Comparison of ENCODE assay signal across 21 cellular contexts in the genomic region with DNA sequence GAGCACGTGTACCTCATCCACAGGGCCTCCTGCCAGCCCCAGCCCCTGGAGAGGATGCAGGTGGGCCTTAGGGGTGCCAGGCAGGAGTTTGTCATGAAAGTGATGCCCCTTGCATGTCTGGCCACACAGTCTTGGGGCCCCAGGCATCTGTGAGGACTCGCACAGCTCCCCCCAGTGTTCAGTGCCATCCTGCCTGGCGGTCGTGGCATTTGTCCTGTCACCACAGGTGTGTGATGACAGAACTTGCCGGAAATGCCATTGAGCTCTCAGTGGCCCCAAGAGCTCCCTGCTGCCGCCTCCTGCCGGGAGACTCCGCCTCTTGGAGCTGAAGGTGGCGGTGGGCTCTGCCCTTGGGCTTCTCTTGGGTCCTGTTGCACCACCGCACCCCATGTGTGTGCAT. TPM values are rescaled to one million over a fixed set of nuclear protein-coding genes. Genes with fewer than 3 reads are reported as not detected.
DNase-seq lines count a peak whose midpoint lies in the region; ATAC-seq and TF ChIP-seq lines count a peak whose summit lies in the region.
"Had no signal": no experiment of that assay in that cellular context is flagged by ENCODE, and none has a peak within 500 bp of the region (broad histone marks: within the 10 kb centered on the region; RNA-seq: fewer than 3 reads in every experiment).

No MANE protein-coding gene starts in this region.

- no peak; the same call in 1 of the 2 replicates for ATAC-seq in WTC11

- H3K36me3 ChIP-seq in neural progenitor cell = no peaks in the 10 kb centered on the region

- H3K9me3 Mint-ChIP-seq in WTC11 = no peaks in the 10 kb centered on the region
- no peaks in the 10 kb centered on the region for H3K9me3 Mint-ChIP-seq in neural progenitor cell
- H3K9me3 Mint-ChIP-seq: CD8-positive, alpha-beta memory T cell had no signal

- H3K9ac ChIP-seq in neural progenitor cell = no peak overlapping the region
- H3K9ac ChIP-seq: BLaER1 treated with 17β-estradiol and CSF1 and Interleukin-3, amounts not matched to agents 10 nM and 100 nM had no signal

- H3K27ac Mint-ChIP-seq in WTC11 (peak overlapping the region; percentile 62), neural progenitor cell (no peak overlapping the region)

- 0 out of 3 replicates have a peak, but pooled peaks have one; percentile 8 for TF ChIP-seq CTCF in GM12872 (IDR thresholded peaks at IDR 0.05; ENCODE audit: insufficient read depth, low read depth, low read length)
- no peak for TF ChIP-seq CTCF in WTC11 (IDR thresholded peaks at IDR 0.05)
- no peak for TF ChIP-seq CTCF in neural progenitor cell (IDR thresholded peaks at IDR 0.05)

- DNase-seq in HT-29 (ENCODE audit: low spot score) = peak; percentile 27
- no peak for DNase-seq in WTC11 (ENCODE audit: low spot score)
- DNase-seq in neural progenitor cell (ENCODE audit: low spot score) = peak; percentile 10
- DNase-seq in DMS153 treated with DMSO at 0.1 percent for 48 hours (lab: John Stamatoyannopoulos, UW; ENCODE audit: unreplicated experiment) = no peak
- DNase-seq in kidney glomerular epithelial cell (lab: John Stamatoyannopoulos, UW) = no peak
- DNase-seq in stimulated activated CD4-positive, alpha-beta T cell treated with anti-CD3 and anti-CD28 coated beads, Interleukin-4, amount 100 ng/mL, for 1 hour = no peak
- DNase-seq in stimulated activated CD4-positive, alpha-beta T cell treated with anti-CD3 and anti-CD28 coated beads, Interleukin-15, amount 100 ng/mL, for 24 hours = no peak
- DNase-seq: CD8-positive, alpha-beta memory T cell; DMS79 treated with DMSO at 0.1 percent for 48 hours; NCI-H1105 treated with DMSO at 0.1 percent for 48 hours; NCI-H1694; NCI-H2081 treated with DMSO at 0.1 percent for 48 hours; NCI-H510A; NCI-H748 treated with DMSO at 0.1 percent for 48 hours; NK-92 treated with Interleukin-12 subunit alpha and Interleukin-12 subunit beta, amount 100 ng/mL, for 24 hours; OCI-M1 had no signal

- peaks cover 3% of the 10 kb centered on the region; the same call in 1 of the 2 replicates for H3K4me1 Mint-ChIP-seq in WTC11
- H3K4me1 Mint-ChIP-seq in neural progenitor cell = no peaks in the 10 kb centered on the region

- H3F3A ChIP-seq in neural progenitor cell (ENCODE audit: low read depth) = no peaks in the 10 kb centered on the region

- H3K27me3 Mint-ChIP-seq in WTC11 (ENCODE audit: low read depth) (no peaks in the 10 kb centered on the region), neural progenitor cell (ENCODE audit: insufficient read depth, low read depth) (no peaks in the 10 kb centered on the region)
- H3K27me3 Mint-ChIP-seq: CD8-positive, alpha-beta memory T cell had no signal

- CTCF ChIA-PET in WTC11 (lab: Charles Lee) = interaction anchor here (0.5 to 1.9 kb wide), 9 partner anchors 8 to 370 kb away, joined by 3 to 5 read pairs (median 3); a partner anchor contains a TSS

- no peaks in the 10 kb centered on the region for H3K4me1 ChIP-seq in neural progenitor cell

- H2AFZ ChIP-seq in neural progenitor cell (replicated peaks) = no peak overlapping the region

- POLR2A ChIA-PET in WTC11 (lab: Charles Lee) = interaction anchor here (0.6 kb wide), 1 partner anchor 60 kb away, joined by 4 read pairs; no protein-coding TSS in a partner anchor

- H3K27ac ChIP-seq in neural progenitor cell = no peak overlapping the region
- H3K27ac ChIP-seq: BLaER1 treated with 17β-estradiol and CSF1 and Interleukin-3, amounts not matched to agents 10 nM and 100 nM; SK-N-MC had no signal

- H3K4me2 ChIP-seq in neural progenitor cell = no peak overlapping the region
- H3K4me2 ChIP-seq: BLaER1 treated with 17β-estradiol and CSF1 and Interleukin-3, amounts not matched to agents 10 nM and 100 nM had no signal

- H4K20me1 ChIP-seq in neural progenitor cell (ENCODE audit: low read depth) = peaks cover 5% of the 10 kb centered on the region

- no peaks in the 10 kb centered on the region for H3K27me3 ChIP-seq in neural progenitor cell
- H3K27me3 ChIP-seq: BLaER1 treated with 17β-estradiol and CSF1 and Interleukin-3, amounts not matched to agents 10 nM and 100 nM had no signal

- H3K36me3 Mint-ChIP-seq in WTC11 (peaks cover 29% of the 10 kb centered on the region), neural progenitor cell (peaks cover 14% of the 10 kb centered on the region)

- H3K4me3 ChIP-seq in neural progenitor cell = no peak overlapping the region
- H3K4me3 ChIP-seq: BLaER1 treated with 17β-estradiol and CSF1 and Interleukin-3, amounts not matched to agents 10 nM and 100 nM; SK-N-MC had no signal

- H3K79me2 ChIP-seq in neural progenitor cell (ENCODE audit: low read depth) = no peaks in the 10 kb centered on the region

- H3K4me3 Mint-ChIP-seq in WTC11 (no peak overlapping the region), neural progenitor cell (peak overlapping the region; percentile 50)

- H3K9me3 ChIP-seq in neural progenitor cell (ENCODE audit: low read depth) = no peaks in the 10 kb centered on the region
- H3K9me3 ChIP-seq: BLaER1 treated with 17β-estradiol and CSF1 and Interleukin-3, amounts not matched to agents 10 nM and 100 nM had no signal

TF ChIP-seq in WTC11, 78 proteins besides CTCF, POLR2A, EP300 and RAD21:
- TF ChIP-seq NR1H2 (CRISPR knock-in tag; IDR thresholded peaks at IDR 0.05) = no peak
- no peak for TF ChIP-seq KAT7 (CRISPR knock-in tag; IDR thresholded peaks at IDR 0.05; ENCODE audit: borderline replicate concordance)
- TF ChIP-seq EMX1 (CRISPR knock-in tag; IDR thresholded peaks at IDR 0.05) = no peak
- TF ChIP-seq, protein P1, sequence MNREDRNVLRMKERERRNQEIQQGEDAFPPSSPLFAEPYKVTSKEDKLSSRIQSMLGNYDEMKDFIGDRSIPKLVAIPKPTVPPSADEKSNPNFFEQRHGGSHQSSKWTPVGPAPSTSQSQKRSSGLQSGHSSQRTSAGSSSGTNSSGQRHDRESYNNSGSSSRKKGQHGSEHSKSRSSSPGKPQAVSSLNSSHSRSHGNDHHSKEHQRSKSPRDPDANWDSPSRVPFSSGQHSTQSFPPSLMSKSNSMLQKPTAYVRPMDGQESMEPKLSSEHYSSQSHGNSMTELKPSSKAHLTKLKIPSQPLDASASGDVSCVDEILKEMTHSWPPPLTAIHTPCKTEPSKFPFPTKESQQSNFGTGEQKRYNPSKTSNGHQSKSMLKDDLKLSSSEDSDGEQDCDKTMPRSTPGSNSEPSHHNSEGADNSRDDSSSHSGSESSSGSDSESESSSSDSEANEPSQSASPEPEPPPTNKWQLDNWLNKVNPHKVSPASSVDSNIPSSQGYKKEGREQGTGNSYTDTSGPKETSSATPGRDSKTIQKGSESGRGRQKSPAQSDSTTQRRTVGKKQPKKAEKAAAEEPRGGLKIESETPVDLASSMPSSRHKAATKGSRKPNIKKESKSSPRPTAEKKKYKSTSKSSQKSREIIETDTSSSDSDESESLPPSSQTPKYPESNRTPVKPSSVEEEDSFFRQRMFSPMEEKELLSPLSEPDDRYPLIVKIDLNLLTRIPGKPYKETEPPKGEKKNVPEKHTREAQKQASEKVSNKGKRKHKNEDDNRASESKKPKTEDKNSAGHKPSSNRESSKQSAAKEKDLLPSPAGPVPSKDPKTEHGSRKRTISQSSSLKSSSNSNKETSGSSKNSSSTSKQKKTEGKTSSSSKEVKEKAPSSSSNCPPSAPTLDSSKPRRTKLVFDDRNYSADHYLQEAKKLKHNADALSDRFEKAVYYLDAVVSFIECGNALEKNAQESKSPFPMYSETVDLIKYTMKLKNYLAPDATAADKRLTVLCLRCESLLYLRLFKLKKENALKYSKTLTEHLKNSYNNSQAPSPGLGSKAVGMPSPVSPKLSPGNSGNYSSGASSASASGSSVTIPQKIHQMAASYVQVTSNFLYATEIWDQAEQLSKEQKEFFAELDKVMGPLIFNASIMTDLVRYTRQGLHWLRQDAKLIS (CRISPR knock-in tag; IDR thresholded peaks at IDR 0.05; ENCODE audit: borderline replicate concordance) = no peak
- TF ChIP-seq, protein P2, sequence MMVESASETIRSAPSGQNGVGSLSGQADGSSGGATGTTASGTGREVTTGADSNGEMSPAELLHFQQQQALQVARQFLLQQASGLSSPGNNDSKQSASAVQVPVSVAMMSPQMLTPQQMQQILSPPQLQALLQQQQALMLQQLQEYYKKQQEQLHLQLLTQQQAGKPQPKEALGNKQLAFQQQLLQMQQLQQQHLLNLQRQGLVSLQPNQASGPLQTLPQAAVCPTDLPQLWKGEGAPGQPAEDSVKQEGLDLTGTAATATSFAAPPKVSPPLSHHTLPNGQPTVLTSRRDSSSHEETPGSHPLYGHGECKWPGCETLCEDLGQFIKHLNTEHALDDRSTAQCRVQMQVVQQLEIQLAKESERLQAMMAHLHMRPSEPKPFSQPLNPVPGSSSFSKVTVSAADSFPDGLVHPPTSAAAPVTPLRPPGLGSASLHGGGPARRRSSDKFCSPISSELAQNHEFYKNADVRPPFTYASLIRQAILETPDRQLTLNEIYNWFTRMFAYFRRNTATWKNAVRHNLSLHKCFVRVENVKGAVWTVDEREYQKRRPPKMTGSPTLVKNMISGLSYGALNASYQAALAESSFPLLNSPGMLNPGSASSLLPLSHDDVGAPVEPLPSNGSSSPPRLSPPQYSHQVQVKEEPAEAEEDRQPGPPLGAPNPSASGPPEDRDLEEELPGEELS (CRISPR knock-in tag; IDR thresholded peaks at IDR 0.05) = no peak
- TF ChIP-seq TEAD4 (CRISPR knock-in tag; IDR thresholded peaks at IDR 0.05) = no peak

RNA-seq across cellular contexts. Expression of a gene that starts 30.6 kb away (rescaled TPM):
- total RNA-seq in HT-29 (2014; rRNA removed; shearing (Covaris generic)) = 659 and 752 TPM in 2 replicates
- total RNA-seq in WTC11 (2021) (146 to 160 TPM (median 147 TPM) in 3 replicates), neural progenitor cell (ENCODE audit: low replicate concordance) (52.3 and 96.3 TPM in 2 replicates)

RNA-seq across cellular contexts. Expression of a gene that starts 33.9 kb away (rescaled TPM):
- 44.9 and 49.8 TPM in 2 replicates for total RNA-seq in HT-29 (2014; rRNA removed; shearing (Covaris generic))
- total RNA-seq in WTC11 (2021) (37.8 to 49.5 TPM (median 39.4 TPM) in 3 replicates), neural progenitor cell (ENCODE audit: low replicate concordance) (28.4 and 35.7 TPM in 2 replicates)

RNA-seq across cellular contexts. Expression of a gene that starts 52.1 kb away (rescaled TPM):
- total RNA-seq in HT-29 (2014; rRNA removed; shearing (Covaris generic)) = not detected in 2 replicates
- total RNA-seq in WTC11 (2021) = 2.9 to 3.4 TPM (median 3.3 TPM) in 3 replicates
- 0.09 and 1.7 TPM in 2 replicates for total RNA-seq in neural progenitor cell (ENCODE audit: low replicate concordance)
- total RNA-seq: CD8-positive, alpha-beta memory T cell; G401; H4 had no signal

Comparison
In these comparisons a context has a peak if more than half of its experiments do, and no peak if none do; other contexts are left out.
1. DNase-seq: peak in HT-29 (single experiment) and neural progenitor cell (single experiment); none in WTC11 (single experiment), DMS153 treated with DMSO at 0.1 percent for 48 hours (single experiment), kidney glomerular epithelial cell (single experiment), stimulated activated CD4-positive, alpha-beta T cell treated with anti-CD3 and anti-CD28 coated beads, Interleukin-4, amount 100 ng/mL, for 1 hour (single experiment) and stimulated activated CD4-positive, alpha-beta T cell treated with anti-CD3 and anti-CD28 coated beads, Interleukin-15, amount 100 ng/mL, for 24 hours (single experiment).